ENCODE assay signal across 8 cellular contexts in genomic region chr9:37465249-37466036, GRCh38. TPM values are rescaled to one million over a fixed set of nuclear protein-coding genes. Genes with fewer than 3 reads are reported as not detected.
A peak's percentile ranks its signal among the peaks of the same experiment; 100 is the strongest.
DNase-seq lines count a peak whose midpoint lies in the region; ATAC-seq and TF ChIP-seq lines count a peak whose summit lies in the region.

ZBTB5 (minus strand) TSS chr9:37465450; CDS start chr9:37442551, 22,899 bp downstream.

- H3K9me3 Mint-ChIP-seq in activated T-cell treated with anti-CD3 and anti-CD28 coated beads, Interleukin-2, amount 50 U/mL, for 4 hours, result no peaks in the 10 kb centered on the region

- peaks cover 39% of the 10 kb centered on the region for H3K4me1 Mint-ChIP-seq in activated T-cell treated with anti-CD3 and anti-CD28 coated beads, Interleukin-2, amount 50 U/mL, for 4 hours (ENCODE audit: low read depth)

- H3K4me1 ChIP-seq in muscle layer of colon (ENCODE audit: insufficient read depth, low read length), result peaks cover 12% of the 10 kb centered on the region

- no peaks in the 10 kb centered on the region for H3K9me3 ChIP-seq in muscle layer of colon (ENCODE audit: low read length)

- H3K4me3 Mint-ChIP-seq in activated T-cell treated with anti-CD3 and anti-CD28 coated beads, Interleukin-2, amount 50 U/mL, for 4 hours, result peak within 1 kb of the TSS; percentile 92

- ATAC-seq in GM21717 (IDR thresholded peaks at IDR 0.05; ENCODE audit: unreplicated experiment) (peak; percentile 74), esophagus mucosa (peak; percentile 92)
- ATAC-seq in activated T-cell treated with anti-CD3 and anti-CD28 coated beads, Interleukin-2, amount 50 U/mL, for 4 hours, result peak; percentile 83 to 84

- in situ Hi-C loops in KBM-7 (cut with MboI; ENCODE audit: low pct_unique_long_range_greater_than_20kb, low sequenced_read_pairs), result no loop called here

- H3K9ac ChIP-seq in muscle layer of colon (ENCODE audit: low read length), result peak within 1 kb of the TSS; percentile 97

- H3K36me3 Mint-ChIP-seq in activated T-cell treated with anti-CD3 and anti-CD28 coated beads, Interleukin-2, amount 50 U/mL, for 4 hours (ENCODE audit: insufficient read depth), result peaks cover 10% of the 10 kb centered on the region

- DNase-seq in DMS153 (lab: John Stamatoyannopoulos, UW) (peak; percentile 99), KBM-7 (peak; percentile 100)
- peak; percentile 98 for DNase-seq in activated T-cell treated with anti-CD3 and anti-CD28 coated beads, Interleukin-2, amount 50 U/mL, for 4 hours
- peak; percentile 97 for DNase-seq in stimulated activated CD8-positive, alpha-beta memory T cell treated with anti-CD3 and anti-CD28 coated beads, Interleukin-7, amount 100 ng/mL, for 24 hours (ENCODE audit: low read depth)

- H3K4me3 ChIP-seq in muscle layer of colon (ENCODE audit: low read depth in 1 of 2, low read length in 2 of 2), result peak within 1 kb of the TSS; percentile 85

- peak within 1 kb of the TSS; percentile 90 for H3K27ac ChIP-seq in muscle layer of colon (ENCODE audit: low read depth, low read length)

- H3K27me3 ChIP-seq in muscle layer of colon (ENCODE audit: control insufficient read depth in 1 of 2, insufficient read depth in 2 of 2, low read length in 2 of 2), result no peaks in the 10 kb centered on the region

- no peaks in the 10 kb centered on the region for H3K27me3 Mint-ChIP-seq in activated T-cell treated with anti-CD3 and anti-CD28 coated beads, Interleukin-2, amount 50 U/mL, for 4 hours (ENCODE audit: low read depth)

- no peaks in the 10 kb centered on the region for H3K36me3 ChIP-seq in muscle layer of colon (ENCODE audit: insufficient read depth, low read length)

TF ChIP-seq in PFSK-1, 5 proteins besides CTCF, POLR2A, EP300 and RAD21:
- TF ChIP-seq FOXP2 (optimal IDR thresholded peaks at IDR 0.05; ENCODE audit: borderline replicate concordance, extremely low read depth, extremely low read length, insufficient read depth), result no peak
- TF ChIP-seq SIN3A (IDR thresholded peaks at IDR 0.05; ENCODE audit: borderline replicate concordance, insufficient read depth, low read length), result peak; percentile 15; the same call in 1 of the 2 replicates
- TF ChIP-seq, protein P1, sequence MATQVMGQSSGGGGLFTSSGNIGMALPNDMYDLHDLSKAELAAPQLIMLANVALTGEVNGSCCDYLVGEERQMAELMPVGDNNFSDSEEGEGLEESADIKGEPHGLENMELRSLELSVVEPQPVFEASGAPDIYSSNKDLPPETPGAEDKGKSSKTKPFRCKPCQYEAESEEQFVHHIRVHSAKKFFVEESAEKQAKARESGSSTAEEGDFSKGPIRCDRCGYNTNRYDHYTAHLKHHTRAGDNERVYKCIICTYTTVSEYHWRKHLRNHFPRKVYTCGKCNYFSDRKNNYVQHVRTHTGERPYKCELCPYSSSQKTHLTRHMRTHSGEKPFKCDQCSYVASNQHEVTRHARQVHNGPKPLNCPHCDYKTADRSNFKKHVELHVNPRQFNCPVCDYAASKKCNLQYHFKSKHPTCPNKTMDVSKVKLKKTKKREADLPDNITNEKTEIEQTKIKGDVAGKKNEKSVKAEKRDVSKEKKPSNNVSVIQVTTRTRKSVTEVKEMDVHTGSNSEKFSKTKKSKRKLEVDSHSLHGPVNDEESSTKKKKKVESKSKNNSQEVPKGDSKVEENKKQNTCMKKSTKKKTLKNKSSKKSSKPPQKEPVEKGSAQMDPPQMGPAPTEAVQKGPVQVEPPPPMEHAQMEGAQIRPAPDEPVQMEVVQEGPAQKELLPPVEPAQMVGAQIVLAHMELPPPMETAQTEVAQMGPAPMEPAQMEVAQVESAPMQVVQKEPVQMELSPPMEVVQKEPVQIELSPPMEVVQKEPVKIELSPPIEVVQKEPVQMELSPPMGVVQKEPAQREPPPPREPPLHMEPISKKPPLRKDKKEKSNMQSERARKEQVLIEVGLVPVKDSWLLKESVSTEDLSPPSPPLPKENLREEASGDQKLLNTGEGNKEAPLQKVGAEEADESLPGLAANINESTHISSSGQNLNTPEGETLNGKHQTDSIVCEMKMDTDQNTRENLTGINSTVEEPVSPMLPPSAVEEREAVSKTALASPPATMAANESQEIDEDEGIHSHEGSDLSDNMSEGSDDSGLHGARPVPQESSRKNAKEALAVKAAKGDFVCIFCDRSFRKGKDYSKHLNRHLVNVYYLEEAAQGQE (IDR thresholded peaks at IDR 0.05; ENCODE audit: insufficient read depth in 1 of 2, low read depth in 2 of 2, low read length in 2 of 2), result no peak
- 0 out of 2 replicates have a peak, but pooled peaks have one; percentile 63 for TF ChIP-seq TAF1 (IDR thresholded peaks at IDR 0.05; ENCODE audit: borderline replicate concordance, insufficient read depth, low read length)
- peak; percentile 71; the same call in 1 of the 2 replicates for TF ChIP-seq POLR2AphosphoS5 (IDR thresholded peaks at IDR 0.05; ENCODE audit: low read depth, low read length)

RNA-seq across cellular contexts. Expression of gene ZBTB5, which starts in this region (rescaled TPM):
- polyA plus RNA-seq in PFSK-1 (2012; ENCODE audit: insufficient read length, low read depth), result 4.8 TPM
- total RNA-seq in activated T-cell treated with anti-CD3 and anti-CD28 coated beads, Interleukin-2, amount 50 U/mL, for 4 hours, result 1 to 10 TPM; 3.9 to 5.2 (median 5.2) TPM
- total RNA-seq in esophagus mucosa, result 10.6 TPM

Comparison
In these comparisons a context has a peak if more than half of its experiments do, and no peak if none do; other contexts are left out.
1. Peak in every context shown above with its lines: DNase-seq, ATAC-seq, H3K4me3 ChIP-seq and H3K27ac ChIP-seq.